In the genomic region with DNA sequence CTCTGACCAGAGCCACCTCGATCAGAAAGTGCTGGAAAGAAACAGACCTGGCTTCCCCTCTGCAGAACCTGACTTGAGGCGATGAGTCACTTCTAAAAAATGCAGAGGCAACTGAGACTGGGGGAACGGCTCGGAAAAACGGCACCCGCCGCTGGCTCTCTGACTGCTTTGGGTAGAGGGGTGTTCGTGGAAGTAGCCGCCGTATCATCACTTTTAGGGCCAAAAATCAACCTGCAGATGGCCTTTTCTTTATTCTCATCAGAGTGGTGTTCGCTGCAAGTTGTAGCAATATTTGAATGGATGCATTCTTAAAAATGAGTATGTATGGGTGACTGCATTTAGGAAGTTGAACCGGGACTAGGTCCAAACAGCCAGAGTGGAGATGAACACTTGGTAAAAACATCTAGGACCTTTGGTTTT, we compare ENCODE assay signal across 8 cellular contexts. TPM values are rescaled to one million over a fixed set of nuclear protein-coding genes. Genes with fewer than 3 reads are reported as not detected.
A peak's percentile ranks its signal among the peaks of the same experiment; 100 is the strongest.
DNase-seq lines count a peak whose midpoint lies in the region; ATAC-seq, FAIRE-seq and TF ChIP-seq lines count a peak whose summit lies in the region.

No MANE protein-coding gene starts in this region.

- WGBS in H1 (ENCODE audit: extremely low coverage in 1 of 2, insufficient coverage in 1 of 2, insufficient read length in 1 of 2, insufficient replicate concordance in 2 of 2, low coverage in 1 of 2, low lambda C conversion rate in 2 of 2, missing lambda C conversion rate in 1 of 2), 2 experiments, result 3% methylated on average over 12 of the region's 12 CpGs; no CpG with 5 or more reads in 1 of the 2 experiments
- 1 to 4% methylated on average over 12 of the region's 12 CpGs for WGBS in tibial nerve, 2 donors

- H3K27ac ChIP-seq in GM23338 (ENCODE audit: low read depth) (peak overlapping the region; percentile 68), SJSA1 (peak overlapping the region; percentile 92), H1 (ENCODE audit: low read depth, low read length) (peak overlapping the region; percentile 69; the same call in 1 of the 2 replicates), tibial nerve (peak overlapping the region in 3 of 4 donors; percentile 50 to 83 (median 59))

- H4K5ac ChIP-seq in H1 (ENCODE audit: insufficient read length, low read depth, low read length), result peak overlapping the region; percentile 44

- H3K9me3 ChIP-seq in SJSA1 (replicated peaks) (no peaks in the 10 kb centered on the region), H1 (ENCODE audit: insufficient read depth in 2 of 2, low read depth in 1 of 2, low read length in 1 of 2) (0 out of 4 replicates have a peak, but pooled peaks cover 0 to 5% of the 10 kb centered on the region in 2 experiments), tibial nerve (no peaks in the 10 kb centered on the region)

- H2AFZ ChIP-seq in GM23338 (peak overlapping the region; percentile 7), H1 (ENCODE audit: low read length) (peak overlapping the region; percentile 77)

- POLR2A ChIA-PET in H1 (lab: Charles Lee; ENCODE audit: partially characterized antibody) (interaction anchor here (0.8 to 2.1 kb wide), 9 partner anchors 10 to 194 kb away, joined by 3 to 7 read pairs (median 4); a partner anchor contains a TSS), GM10248 (lab: Yijun Ruan, JAX) (no interaction called here)

- H3K36me3 ChIP-seq in GM23338 (ENCODE audit: insufficient read depth) (no peaks in the 10 kb centered on the region), SJSA1 (peaks cover 30% of the 10 kb centered on the region), H1 (ENCODE audit: control insufficient read depth in 2 of 4, insufficient read depth in 4 of 4, low read length in 3 of 4) (peaks cover 0 to 3% (median 0%) of the 10 kb centered on the region in 4 experiments; a peak in 2 of 8 replicates), tibial nerve (no peaks in the 10 kb centered on the region)

- peak overlapping the region; percentile 97 for H3K27ac Mint-ChIP-seq in GM23338

- H3K4ac ChIP-seq in H1 (replicated peaks; ENCODE audit: insufficient read length, low read depth, low read length), result no peak overlapping the region

- peak overlapping the region; percentile 22; the same call in 1 of the 2 replicates for H2BK5ac ChIP-seq in H1 (ENCODE audit: low read depth, low read length)

- H3K4me3 Mint-ChIP-seq in GM23338, result peak overlapping the region; percentile 91

- peaks cover 9% of the 10 kb centered on the region; the same call in 1 of the 2 replicates for H3K4me1 ChIP-seq in GM23338 (ENCODE audit: insufficient read depth)
- H3K4me1 ChIP-seq in SJSA1 (replicated peaks), result peaks cover 19% of the 10 kb centered on the region
- peaks cover 0 to 3% (median 0%) of the 10 kb centered on the region in 4 experiments; a peak in 2 of 7 replicates for H3K4me1 ChIP-seq in H1 (replicated peaks in 1 of 4; ENCODE audit: control insufficient read depth in 3 of 4, insufficient read depth in 4 of 4, low read length in 3 of 4)
- H3K4me1 ChIP-seq in tibial nerve, result peaks cover 0 to 17% (median 0%) of the 10 kb centered on the region in 4 donors

- TF ChIP-seq CTCF in GM23338 (conservative IDR thresholded peaks at IDR 0.05; ENCODE audit: low read depth in 2 of 2) (no peak), H1 (IDR thresholded peaks at IDR 0.05; ENCODE audit: control extremely low read depth in 1 of 3, insufficient read depth in 1 of 3, low read depth in 1 of 3, low read length in 3 of 3) (no peak), tibial nerve (IDR thresholded peaks at IDR 0.05) (no peak), GM10248 (IDR thresholded peaks at IDR 0.05; ENCODE audit: control extremely low read depth, extremely low read depth, low read depth, missing control alignments) (no peak)

- no peak overlapping the region for H3K14ac ChIP-seq in H1 (ENCODE audit: insufficient read length)

- peaks cover 11% of the 10 kb centered on the region; the same call in 2 of the 3 replicates for H3K4me1 Mint-ChIP-seq in GM23338

- no peak overlapping the region for H2BK20ac ChIP-seq in H1 (ENCODE audit: low read length)

- H4K20me1 ChIP-seq in GM23338 (replicated peaks; ENCODE audit: insufficient read depth) (no peaks in the 10 kb centered on the region), H1 (replicated peaks in 1 of 2; ENCODE audit: control insufficient read depth in 1 of 2, insufficient read depth in 2 of 2, low read length in 2 of 2) (no peaks in the 10 kb centered on the region)

- FAIRE-seq in H1 (lab: Jason Lieb, UNC), result no peak

- TF ChIP-seq EP300 in H1 (IDR thresholded peaks at IDR 0.05; ENCODE audit: borderline replicate concordance in 1 of 2, low read depth in 2 of 2, low read length in 2 of 2), result no peak
- no peak for TF ChIP-seq EP300 in tibial nerve (IDR thresholded peaks at IDR 0.05)

- peaks cover 6% of the 10 kb centered on the region; the same call in 1 of the 3 replicates for H3K9me3 Mint-ChIP-seq in GM23338

- H4K8ac ChIP-seq in H1 (ENCODE audit: extremely low read depth, insufficient read depth, low read length), result peak overlapping the region; percentile 59; the same call in 1 of the 2 replicates

- H2BK120ac ChIP-seq in H1 (replicated peaks; ENCODE audit: low read depth, low read length), result no peak overlapping the region

- H3K27me3 ChIP-seq in GM23338 (ENCODE audit: insufficient read depth) (no peaks in the 10 kb centered on the region), SJSA1 (replicated peaks) (no peaks in the 10 kb centered on the region), H1 (replicated peaks in 1 of 4; ENCODE audit: control insufficient read depth in 3 of 4, extremely low read depth in 1 of 4, insufficient read depth in 3 of 4, low read length in 3 of 4) (no peaks in the 10 kb centered on the region), tibial nerve (peaks cover 0 to 4% of the 10 kb centered on the region in 2 donors)

- TF ChIP-seq POLR2A in H1 (IDR thresholded peaks at IDR 0.05; ENCODE audit: control extremely low read depth in 1 of 2, low read depth in 2 of 2, low read length in 2 of 2), result peak; percentile 39 to 64; a peak in 2 of 3 replicates
- TF ChIP-seq POLR2A in tibial nerve (IDR thresholded peaks at IDR 0.05), result no peak

- no peaks in the 10 kb centered on the region for H3F3A ChIP-seq in GM23338 (replicated peaks; ENCODE audit: low read depth)

- H3K79me1 ChIP-seq in H1 (ENCODE audit: low read depth, low read length), result no peaks in the 10 kb centered on the region

- peaks cover 8% of the 10 kb centered on the region for H3K27me3 Mint-ChIP-seq in GM23338 (ENCODE audit: insufficient read depth, low read depth, poor library complexity)

- CTCF ChIA-PET in H1 (lab: Charles Lee; ENCODE audit: partially characterized antibody) (interaction anchor here (1.3 to 1.4 kb wide), 2 partner anchors 111 to 187 kb away, joined by 3 read pairs; no protein-coding TSS in a partner anchor), GM10248 (lab: Yijun Ruan, JAX) (no interaction called here)

- peak; percentile 74 for DNase-seq in 8988T
- peak; percentile 87 for DNase-seq in GM23338 (ENCODE audit: low spot score)
- DNase-seq in SJSA1 (ENCODE audit: low read depth in 1 of 2, low spot score in 2 of 2), result peak; percentile 83 to 90
- peak in 1 of 2 experiments; percentile 64 for DNase-seq in H1 (ENCODE audit: low read depth in 1 of 2, low spot score in 2 of 2)
- peak; percentile 35 for DNase-seq in medulla oblongata (ENCODE audit: extremely low spot score)
- DNase-seq in tibial nerve (ENCODE audit: low spot score in 2 of 2), result peak in 1 of 2 donors; percentile 10
- no peak for DNase-seq in GM10248 (ENCODE audit: extremely low spot score)

- H3K4me3 ChIP-seq in GM23338 (peak overlapping the region; percentile 54), SJSA1 (peak overlapping the region; percentile 70), H1 (ENCODE audit: extremely low read depth in 1 of 4, insufficient read depth in 2 of 4, low read depth in 3 of 4, low read length in 4 of 4) (peak overlapping the region; percentile 51 to 88 (median 60)), tibial nerve (peak overlapping the region; percentile 37 to 84 (median 56))

- no peaks in the 10 kb centered on the region for H3K9me2 ChIP-seq in GM23338 (ENCODE audit: insufficient read depth)

- no peak overlapping the region for H3K56ac ChIP-seq in H1 (replicated peaks; ENCODE audit: insufficient read length, low read depth, low read length)

- peaks cover 32% of the 10 kb centered on the region for H3K79me2 ChIP-seq in GM23338 (replicated peaks; ENCODE audit: insufficient read depth)
- peaks cover 0 to 27% of the 10 kb centered on the region in 2 experiments; a peak in 2 of 4 replicates for H3K79me2 ChIP-seq in H1 (ENCODE audit: control insufficient read depth in 1 of 2, insufficient read depth in 2 of 2, low read length in 2 of 2)

- H2BK12ac ChIP-seq in H1 (ENCODE audit: low read depth, low read length), result 0 out of 2 replicates have a peak overlapping the region, but pooled peaks have one; percentile 6

- peak overlapping the region; percentile 73 for H3K4me2 ChIP-seq in GM23338
- H3K4me2 ChIP-seq in H1 (ENCODE audit: insufficient read depth in 1 of 2, low read depth in 2 of 2, low read length in 2 of 2), result peak overlapping the region; percentile 73 to 91

- no peak overlapping the region for H4K91ac ChIP-seq in H1 (replicated peaks; ENCODE audit: insufficient read length, low read length)

- TF ChIP-seq RAD21 in H1 (IDR thresholded peaks at IDR 0.05 in 1 of 2, conservative IDR thresholded peaks at IDR 0.05 in 1 of 2; ENCODE audit: low read depth in 2 of 2, low read length in 2 of 2), result no peak; a peak in 1 of 4 replicates

- H3K23ac ChIP-seq in H1 (ENCODE audit: insufficient read length), result no peak overlapping the region

- H2AK5ac ChIP-seq in H1 (ENCODE audit: low read depth, low read length), result no peak overlapping the region

- H3K18ac ChIP-seq in H1 (ENCODE audit: extremely low read depth, low read length), result no peak overlapping the region; the same call in 1 of the 2 replicates

- peaks cover 7% of the 10 kb centered on the region for H3K23me2 ChIP-seq in H1 (ENCODE audit: low read depth, low read length)

- H3K9ac ChIP-seq in H1 (replicated peaks in 1 of 4; ENCODE audit: extremely low read depth in 1 of 4, low read depth in 3 of 4, low read length in 3 of 4), result peak overlapping the region; percentile 56 to 71 (median 64); a peak in 6 of 7 replicates

- ATAC-seq in GM23338 (peak; percentile 77), HG02623 (IDR thresholded peaks at IDR 0.05; ENCODE audit: unreplicated experiment) (no peak)

- H3K36me3 Mint-ChIP-seq in GM23338 (ENCODE audit: low read depth), result peaks cover 26% of the 10 kb centered on the region; the same call in 2 of the 3 replicates

- no peak overlapping the region for H2BK15ac ChIP-seq in H1 (ENCODE audit: low read length)

RNA-seq across cellular contexts. Expression of a gene that starts 0.8 kb away (rescaled TPM):
- 6.7 and 9.4 TPM in 2 replicates for total RNA-seq in GM23338 (2014; rRNA removed; shearing (Covaris generic))
- polyA plus RNA-seq in GM23338 (2016; fragmentation: Nextera tagmentation; extraction: Ambion mirVana) (6.6 and 9.1 TPM in 2 replicates), H1 (2011; rRNA removed) (6.4 and 7.2 TPM in 2 replicates)
- 23.7 and 34.0 TPM in 2 replicates for total RNA-seq in SJSA1 (2014; rRNA removed; shearing (Covaris generic))
- total RNA-seq in H1 (2021; fragmentation: NEBNext Ultra II Directional; extraction: Animal tissue kit (Norgen Biotek cat#: 25700)), result 8.2 and 10.0 TPM in 2 replicates
- polyA plus RNA-seq in H1 (2011; cell fraction: cytosol; rRNA removed), result 11.1 TPM
- 5.8 TPM for polyA plus RNA-seq in H1 (2011; cell fraction: nucleus; rRNA removed)
- polyA plus RNA-seq in H1 (2012, experiment 1 of 2), result 7.0 to 13.4 TPM (median 9.3 TPM) in 4 replicates
- 0.76 TPM for polyA plus RNA-seq in H1 (2012, experiment 2 of 2)
- polyA plus RNA-seq in H1 (2013, experiment 1 of 2), result 10.8 TPM
- 9.1 TPM for polyA plus RNA-seq in H1 (2013, experiment 2 of 2)
- 13.2 and 14.8 TPM in 2 replicates for polyA minus RNA-seq in H1 (2011; rRNA and poly(A)+ RNA removed)
- polyA minus RNA-seq in H1 (2011; cell fraction: cytosol; rRNA and poly(A)+ RNA removed), result 9.7 TPM
- 13.2 TPM for polyA minus RNA-seq in H1 (2011; cell fraction: nucleus; rRNA and poly(A)+ RNA removed)
- 10 to 100 TPM in 1 of 4 donors, 1 to 10 TPM in 3; 4.2 to 11.8 (median 4.8) TPM for total RNA-seq in tibial nerve

Comparison
In these comparisons a context has a peak if more than half of its experiments do, and no peak if none do; other contexts are left out.
1. POLR2A ChIP-seq: peak in H1 (2 of 2); none in tibial nerve (0 of 2).
2. Peak in every context shown above with its lines, with median percentiles within 50 percentile points of each other: H3K27ac ChIP-seq and H3K4me3 ChIP-seq.